ENCODE assay signal across 34 cellular contexts in genomic region chr5:77309140-77309539, GRCh38.
"Had no signal": no experiment of that assay in that cellular context is flagged by ENCODE, and none has a peak within 500 bp of the region (broad histone marks: within the 10 kb centered on the region; RNA-seq: fewer than 3 reads in every experiment).

No MANE protein-coding gene starts in this region.

- H3K4me1 ChIP-seq: adrenal gland, body of pancreas, breast epithelium had no signal

- H3K36me3 ChIP-seq: adrenal gland, ascending aorta, brain microvascular endothelial cell, breast epithelium, cardiac muscle cell had no signal

- H3K27ac ChIP-seq: adrenal gland, body of pancreas, brain microvascular endothelial cell, breast epithelium, cardiac muscle cell had no signal

- FAIRE-seq: astrocyte, bronchial epithelial cell had no signal

- ATAC-seq: activated naive CD4-positive, alpha-beta T cell treated with anti-CD3 and anti-CD28 coated beads, Interleukin-2, amount 50 U/mL, for 72 hours; activated naive CD8-positive, alpha-beta T cell treated with anti-CD3 and anti-CD28 coated beads, Interleukin-2, amount 50 U/mL, for 24 hours; activated T-cell treated with anti-CD3 and anti-CD28 coated beads, Interleukin-2, amount 50 U/mL, for 4 hours; activated T-cell treated with anti-CD3 and anti-CD28 coated beads, Interleukin-2, amount 50 U/mL, for 72 hours; activated T-helper 17 cell treated with anti-CD3 and anti-CD28 coated beads, Interleukin-2, amount 50 U/mL, for 72 hours; body of pancreas had no signal

- H3K9me3 ChIP-seq: adrenal gland, ascending aorta, body of pancreas, breast epithelium had no signal

- DNase-seq: activated effector memory CD4-positive, alpha-beta T cell treated with anti-CD3 and anti-CD28 coated beads, Interleukin-2, amount 50 U/mL, for 16 hours; activated effector memory CD4-positive, alpha-beta T cell treated with Interleukin-2 at 50 U/mL for 16 hours; activated gamma-delta T cell; activated gamma-delta T cell treated with Interleukin-2 at 50 U/mL for 16 hours; activated naive CD4-positive, alpha-beta T cell; activated naive CD4-positive, alpha-beta T cell treated with anti-CD3 and anti-CD28 coated beads for 36 hours; activated naive CD4-positive, alpha-beta T cell treated with anti-CD3 and anti-CD28 coated beads, Interleukin-2, amount 10 ng/mL, durations not matched to agents 7 days and 5 days; activated naive CD4-positive, alpha-beta T cell treated with anti-CD3 and anti-CD28 coated beads, Interleukin-2, amount 50 U/mL, for 16 hours; activated naive CD4-positive, alpha-beta T cell treated with Interleukin-2 at 50 U/mL for 16 hours; activated naive CD8-positive, alpha-beta T cell treated with anti-CD3 and anti-CD28 coated beads for 36 hours; activated naive CD8-positive, alpha-beta T cell treated with anti-CD3 and anti-CD28 coated beads, Interleukin-2, amount 10 ng/mL, durations not matched to agents 7 days and 5 days; activated naive CD8-positive, alpha-beta T cell treated with anti-CD3 and anti-CD28 coated beads, Interleukin-2, amount 50 U/mL, for 24 hours; activated T-cell treated with anti-CD3 and anti-CD28 coated beads, Interleukin-2, amount 50 U/mL, for 1 hour; activated T-cell treated with anti-CD3 and anti-CD28 coated beads, Interleukin-2, amount 50 U/mL, for 24 hours; activated T-cell treated with anti-CD3 and anti-CD28 coated beads, Interleukin-2, amount 50 U/mL, for 4 hours; activated T-cell treated with anti-CD3 and anti-CD28 coated beads, Interleukin-2, amount 50 U/mL, for 48 hours; activated T-cell treated with anti-CD3 and anti-CD28 coated beads, Interleukin-2, amount 50 U/mL, for 72 hours; adrenal gland; amniotic stem cell; amygdala; anterior cingulate cortex; aorta; brain microvascular endothelial cell; caudate nucleus; central memory CD4-positive, alpha-beta T cell; cerebellar nuclear complex had no signal

- H3K4me3 ChIP-seq: adrenal gland, ascending aorta, body of pancreas, breast epithelium, cardiac muscle cell had no signal

- H3K27me3 ChIP-seq: adrenal gland, ascending aorta, body of pancreas, brain microvascular endothelial cell, breast epithelium, cardiac muscle cell had no signal
